ENCODE assay signal across 8 cellular contexts in the genomic region with DNA sequence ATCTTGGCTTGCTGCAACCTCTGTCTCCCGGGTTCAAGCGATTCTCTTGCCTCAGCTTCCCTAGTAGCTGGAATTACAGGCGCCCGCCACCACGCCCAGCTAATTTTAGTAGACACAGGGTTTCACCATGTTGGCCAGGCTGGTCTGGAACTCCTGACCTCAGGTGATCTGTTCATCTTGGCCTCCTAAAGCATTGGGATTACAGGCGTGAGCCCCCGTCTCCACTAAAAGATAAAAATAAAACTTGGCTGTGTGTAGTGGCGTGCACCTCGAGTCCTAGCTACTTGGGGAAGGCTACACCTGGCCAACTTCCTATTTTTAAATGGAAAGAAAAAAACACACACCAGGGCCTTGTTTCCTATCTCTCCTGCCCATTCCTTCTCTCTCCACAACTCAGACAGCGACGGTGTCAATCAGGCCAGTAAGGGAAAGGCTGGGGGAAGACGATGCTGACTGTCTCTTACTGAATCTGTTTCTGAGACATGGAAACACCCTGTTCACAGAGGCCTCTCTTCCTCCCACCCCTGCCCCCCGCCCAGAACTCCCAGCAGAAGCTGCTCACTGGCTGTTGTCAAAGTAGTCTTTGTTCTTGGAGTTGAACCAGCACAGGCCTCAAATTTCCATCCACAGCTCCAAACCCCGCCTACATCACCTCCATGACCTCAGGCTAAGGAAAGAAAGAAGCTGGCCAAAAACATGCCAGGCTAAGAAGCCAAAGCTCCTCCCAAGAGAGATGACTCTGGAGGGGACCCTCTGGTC.
A peak's percentile ranks its signal among the peaks of the same experiment; 100 is the strongest.
DNase-seq lines count a peak whose midpoint lies in the region; ATAC-seq and TF ChIP-seq lines count a peak whose summit lies in the region.

No MANE protein-coding gene starts in this region.

- ATAC-seq in stimulated activated naive CD8-positive, alpha-beta T cell treated with anti-CD3 and anti-CD28 coated beads, Interleukin-15, amount 100 ng/mL, for 72 hours: no peak

- POLR2A ChIA-PET in CD4-positive, alpha-beta memory T cell (lab: Charles Lee; ENCODE audit: partially characterized antibody): interaction anchor here (1.0 kb wide), 1 partner anchor 98 kb away, joined by 3 read pairs; no protein-coding TSS in a partner anchor

- no peaks in the 10 kb centered on the region for H3K36me3 Mint-ChIP-seq in CD4-positive, alpha-beta memory T cell

- TF ChIP-seq CTCF in brain microvascular endothelial cell (IDR thresholded peaks at IDR 0.05; ENCODE audit: low read depth, low read length, missing control alignments): no peak

- H3K4me3 ChIP-seq in HUES48 (ENCODE audit: low read depth, low read length): no peak overlapping the region
- H3K4me3 ChIP-seq in brain microvascular endothelial cell (ENCODE audit: low read depth, low read length): no peak overlapping the region
- no peak overlapping the region for H3K4me3 ChIP-seq in CD4-positive, alpha-beta memory T cell (ENCODE audit: low read length in 2 of 2)

- H3K27me3 ChIP-seq in HUES48 (ENCODE audit: control insufficient read depth, insufficient read depth, low read length) (no peaks in the 10 kb centered on the region), brain microvascular endothelial cell (replicated peaks) (no peaks in the 10 kb centered on the region)
- no peaks in the 10 kb centered on the region for H3K27me3 ChIP-seq in CD4-positive, alpha-beta memory T cell (ENCODE audit: insufficient read depth, low read length)

- H3K4me1 ChIP-seq in HUES48 (ENCODE audit: control insufficient read depth, insufficient read depth, low read length): peaks cover 23% of the 10 kb centered on the region
- H3K4me1 ChIP-seq in CD4-positive, alpha-beta memory T cell (ENCODE audit: insufficient read depth, low read length): peaks cover 3% of the 10 kb centered on the region

- in situ Hi-C loops in brain microvascular endothelial cell (cut with HindIII; ENCODE audit: low pct_ligation_motif_present, low sequenced_read_pairs): no loop called here

- H3K4me1 Mint-ChIP-seq in CD4-positive, alpha-beta memory T cell: peaks cover 3 to 6% (median 4%) of the 10 kb centered on the region in 4 donors
- peaks cover 8% of the 10 kb centered on the region for H3K4me1 Mint-ChIP-seq in stimulated activated naive CD8-positive, alpha-beta T cell treated with anti-CD3 and anti-CD28 coated beads, Interleukin-15, amount 100 ng/mL, for 72 hours

- peaks cover 7 to 18% of the 10 kb centered on the region in 2 donors for H3K27me3 Mint-ChIP-seq in CD4-positive, alpha-beta memory T cell
- H3K27me3 Mint-ChIP-seq in stimulated activated naive CD8-positive, alpha-beta T cell treated with anti-CD3 and anti-CD28 coated beads, Interleukin-15, amount 100 ng/mL, for 72 hours: peaks cover 56% of the 10 kb centered on the region

- H3K9me3 ChIP-seq in HUES48 (ENCODE audit: control insufficient read depth, insufficient read depth, low read length): no peaks in the 10 kb centered on the region
- no peaks in the 10 kb centered on the region for H3K9me3 ChIP-seq in CD4-positive, alpha-beta memory T cell (ENCODE audit: control insufficient read depth in 1 of 2, low read length in 2 of 2)

- intact Hi-C loops in CD4-positive, alpha-beta memory T cell (cut with micrococcal nuclease): no loop called here

- DNase-seq in brain microvascular endothelial cell (peak; percentile 16), iris pigment epithelial cell (ENCODE audit: low read depth) (peak; percentile 82), smooth muscle cell of the brain vasculature (ENCODE audit: low read depth, low spot score) (peak; percentile 46), 8988T (no peak)
- DNase-seq in CD4-positive, alpha-beta memory T cell: no peak
- DNase-seq in stimulated activated naive CD8-positive, alpha-beta T cell treated with anti-CD3 and anti-CD28 coated beads, Interleukin-15, amount 100 ng/mL, for 72 hours: no peak
- no peak for DNase-seq in activated CD4-positive, alpha-beta T cell treated with anti-CD3 and anti-CD28 coated beads, Interleukin-2, amount 50 U/mL, for 4 hours

- no peak overlapping the region for H3K9ac ChIP-seq in HUES48 (ENCODE audit: low read depth, low read length)

- H3K27ac ChIP-seq in HUES48 (ENCODE audit: low read depth, low read length) (peak overlapping the region; percentile 57), brain microvascular endothelial cell (no peak overlapping the region)
- no peak overlapping the region for H3K27ac ChIP-seq in CD4-positive, alpha-beta memory T cell (ENCODE audit: low read depth, low read length)

- H3K9me3 Mint-ChIP-seq in CD4-positive, alpha-beta memory T cell: no peaks in the 10 kb centered on the region
- H3K9me3 Mint-ChIP-seq in stimulated activated naive CD8-positive, alpha-beta T cell treated with anti-CD3 and anti-CD28 coated beads, Interleukin-15, amount 100 ng/mL, for 72 hours: no peaks in the 10 kb centered on the region

- no peak overlapping the region for H3K27ac Mint-ChIP-seq in CD4-positive, alpha-beta memory T cell
- no peak overlapping the region for H3K27ac Mint-ChIP-seq in stimulated activated naive CD8-positive, alpha-beta T cell treated with anti-CD3 and anti-CD28 coated beads, Interleukin-15, amount 100 ng/mL, for 72 hours

- no peak overlapping the region for H3K4me3 Mint-ChIP-seq in CD4-positive, alpha-beta memory T cell
- no peak overlapping the region for H3K4me3 Mint-ChIP-seq in stimulated activated naive CD8-positive, alpha-beta T cell treated with anti-CD3 and anti-CD28 coated beads, Interleukin-15, amount 100 ng/mL, for 72 hours

- CTCF ChIA-PET in CD4-positive, alpha-beta memory T cell (lab: Charles Lee; ENCODE audit: partially characterized antibody): interaction anchor here (0.7 to 1.4 kb wide), 3 partner anchors 12 to 183 kb away, joined by 3 to 8 read pairs (median 3); no protein-coding TSS in a partner anchor

- no peaks in the 10 kb centered on the region for H3K36me3 ChIP-seq in HUES48 (ENCODE audit: control insufficient read depth, insufficient read depth, low read length)
- H3K36me3 ChIP-seq in brain microvascular endothelial cell (replicated peaks): no peaks in the 10 kb centered on the region
- no peaks in the 10 kb centered on the region for H3K36me3 ChIP-seq in CD4-positive, alpha-beta memory T cell (ENCODE audit: insufficient read depth, low read length)

Comparison
In these comparisons a context has a peak if more than half of its experiments do, and no peak if none do; other contexts are left out.
1. DNase-seq: peak in brain microvascular endothelial cell (single experiment), iris pigment epithelial cell (single experiment) and smooth muscle cell of the brain vasculature (single experiment); none in CD4-positive, alpha-beta memory T cell (0 of 5), 8988T (single experiment), stimulated activated naive CD8-positive, alpha-beta T cell treated with anti-CD3 and anti-CD28 coated beads, Interleukin-15, amount 100 ng/mL, for 72 hours (0 of 2) and activated CD4-positive, alpha-beta T cell treated with anti-CD3 and anti-CD28 coated beads, Interleukin-2, amount 50 U/mL, for 4 hours (0 of 2).